In genomic region chr4:81060587-81061339, GRCh38 we compare ENCODE assay signal across 30 cellular contexts. TPM values are rescaled to one million over a fixed set of nuclear protein-coding genes. Genes with fewer than 3 reads are reported as not detected.
"Had no signal": no experiment of that assay in that cellular context is flagged by ENCODE, and none has a peak within 500 bp of the region (broad histone marks: within the 10 kb centered on the region; RNA-seq: fewer than 3 reads in every experiment).

No MANE protein-coding gene starts in this region.

- H3K4me1 ChIP-seq: Peyer's patch, SJSA1 had no signal

- H3K9me3 Mint-ChIP-seq: activated B cell treated with CpG ODN at 0.5 μM for 24 hours; activated CD4-positive, alpha-beta memory T cell treated with anti-CD3 and anti-CD28 coated beads, Interleukin-2, amount 10 ng/mL, durations not matched to agents 7 days and 5 days; activated CD4-positive, alpha-beta T cell treated with anti-CD3 and anti-CD28 coated beads, Interleukin-2, amount 10 ng/mL, durations not matched to agents 7 days and 5 days; activated naive CD4-positive, alpha-beta T cell treated with anti-CD3 and anti-CD28 coated beads for 36 hours; activated T-helper 17 cell treated with anti-CD3 and anti-CD28 coated beads, Interleukin-2, amount 50 U/mL, for 72 hours; brain; central memory CD8-positive, alpha-beta T cell; T-cell had no signal

- H3K27ac Mint-ChIP-seq: activated B cell treated with CpG ODN at 0.5 μM for 24 hours; activated CD4-positive, alpha-beta memory T cell treated with anti-CD3 and anti-CD28 coated beads, Interleukin-2, amount 10 ng/mL, durations not matched to agents 7 days and 5 days; activated CD4-positive, alpha-beta T cell treated with anti-CD3 and anti-CD28 coated beads, Interleukin-2, amount 10 ng/mL, durations not matched to agents 7 days and 5 days; activated naive CD4-positive, alpha-beta T cell treated with anti-CD3 and anti-CD28 coated beads for 36 hours; activated naive CD8-positive, alpha-beta T cell; activated T-helper 17 cell treated with anti-CD3 and anti-CD28 coated beads, Interleukin-2, amount 50 U/mL, for 72 hours; brain; T-cell had no signal

- H3K36me3 Mint-ChIP-seq: activated naive CD8-positive, alpha-beta T cell; brain; T-cell had no signal

- ATAC-seq: activated T-helper 17 cell treated with anti-CD3 and anti-CD28 coated beads, Interleukin-2, amount 50 U/mL, for 72 hours; T-cell had no signal

- FAIRE-seq: astrocyte, TTC549 had no signal

- DNase-seq: activated B cell treated with CpG ODN at 0.5 μM for 24 hours; activated CD4-positive, alpha-beta memory T cell treated with anti-CD3 and anti-CD28 coated beads, Interleukin-2, amount 10 ng/mL, durations not matched to agents 7 days and 5 days; activated CD4-positive, alpha-beta T cell treated with anti-CD3 and anti-CD28 coated beads for 1 hour; activated CD4-positive, alpha-beta T cell treated with anti-CD3 and anti-CD28 coated beads, Interleukin-2, amount 10 ng/mL, durations not matched to agents 7 days and 5 days; activated gamma-delta T cell; activated naive CD4-positive, alpha-beta T cell treated with anti-CD3 and anti-CD28 coated beads for 36 hours; activated T-cell treated with anti-CD3 and anti-CD28 coated beads for 4 hours; activated T-cell treated with anti-CD3 and anti-CD28 coated beads, Interleukin-2, amount 50 U/mL, for 48 hours; amygdala; Karpas-422; MM.1S; NCI-H1105 treated with DMSO at 0.1 percent for 48 hours; NCI-H1436 treated with DMSO at 0.1 percent for 48 hours; NCI-H187; NCI-H2081; NCI-H446; NCI-H524; Peyer's patch; SHP77; T-cell; T-helper 2 cell; T1000 had no signal

- H3K4me1 Mint-ChIP-seq: activated CD4-positive, alpha-beta memory T cell treated with anti-CD3 and anti-CD28 coated beads, Interleukin-2, amount 10 ng/mL, durations not matched to agents 7 days and 5 days; activated CD4-positive, alpha-beta T cell treated with anti-CD3 and anti-CD28 coated beads, Interleukin-2, amount 10 ng/mL, durations not matched to agents 7 days and 5 days; activated T-helper 17 cell treated with anti-CD3 and anti-CD28 coated beads, Interleukin-2, amount 50 U/mL, for 72 hours; central memory CD8-positive, alpha-beta T cell; T-cell had no signal

- H3K27ac ChIP-seq: Peyer's patch, SJSA1 had no signal

- H3K4me3 Mint-ChIP-seq: activated B cell treated with CpG ODN at 0.5 μM for 24 hours; activated CD4-positive, alpha-beta memory T cell treated with anti-CD3 and anti-CD28 coated beads, Interleukin-2, amount 10 ng/mL, durations not matched to agents 7 days and 5 days; activated CD4-positive, alpha-beta T cell treated with anti-CD3 and anti-CD28 coated beads, Interleukin-2, amount 10 ng/mL, durations not matched to agents 7 days and 5 days; activated naive CD4-positive, alpha-beta T cell treated with anti-CD3 and anti-CD28 coated beads for 36 hours; activated naive CD8-positive, alpha-beta T cell; activated T-helper 17 cell treated with anti-CD3 and anti-CD28 coated beads, Interleukin-2, amount 50 U/mL, for 72 hours; brain; central memory CD8-positive, alpha-beta T cell; T-cell had no signal

- H3K9me3 ChIP-seq: Peyer's patch, SJSA1 had no signal

- H3K4me3 ChIP-seq: Peyer's patch, SJSA1 had no signal

- H3K36me3 ChIP-seq: Peyer's patch, SJSA1 had no signal

- H3K27me3 ChIP-seq: Peyer's patch had no signal

RNA-seq across cellular contexts. Expression of gene BMP3, which starts 30.3 kb away (rescaled TPM):
- total RNA-seq: activated CD4-positive, alpha-beta memory T cell treated with anti-CD3 and anti-CD28 coated beads, Interleukin-2, amount 10 ng/mL, durations not matched to agents 7 days and 5 days; activated CD4-positive, alpha-beta T cell treated with anti-CD3 and anti-CD28 coated beads, Interleukin-2, amount 10 ng/mL, durations not matched to agents 7 days and 5 days; activated CD8-positive, alpha-beta memory T cell treated with anti-CD3 and anti-CD28 coated beads for 36 hours; activated naive CD4-positive, alpha-beta T cell treated with anti-CD3 and anti-CD28 coated beads for 36 hours; astrocyte had no signal
